Comparison of ENCODE assay signal across 1 cellular context in genomic region chr17:38606646-38607611, GRCh38.
TF ChIP-seq lines count a peak whose summit lies in the region.

No MANE protein-coding gene starts in this region.

TF ChIP-seq in HepG2, 621 proteins besides CTCF, POLR2A, EP300 and RAD21 (continued from another document):
- TF ChIP-seq AFF4 (CRISPR knock-in tag; IDR thresholded peaks at IDR 0.05) (no peak), ZMAT5 (CRISPR knock-in tag; IDR thresholded peaks at IDR 0.05; ENCODE audit: borderline replicate concordance, low read depth) (0 out of 2 replicates have a peak, but pooled peaks have one; percentile 92), HES4 (CRISPR knock-in tag; IDR thresholded peaks at IDR 0.05; ENCODE audit: borderline replicate concordance) (no peak), STAT5B (CRISPR knock-in tag; IDR thresholded peaks at IDR 0.05) (no peak), YY1 (IDR thresholded peaks at IDR 0.05; ENCODE audit: insufficient read depth, insufficient replicate concordance, low read depth, low read length) (no peak)
TF ChIP-seq in HepG2: peak in this region for 68.
